ENCODE assay signal across 3 cellular contexts in the genomic region with DNA sequence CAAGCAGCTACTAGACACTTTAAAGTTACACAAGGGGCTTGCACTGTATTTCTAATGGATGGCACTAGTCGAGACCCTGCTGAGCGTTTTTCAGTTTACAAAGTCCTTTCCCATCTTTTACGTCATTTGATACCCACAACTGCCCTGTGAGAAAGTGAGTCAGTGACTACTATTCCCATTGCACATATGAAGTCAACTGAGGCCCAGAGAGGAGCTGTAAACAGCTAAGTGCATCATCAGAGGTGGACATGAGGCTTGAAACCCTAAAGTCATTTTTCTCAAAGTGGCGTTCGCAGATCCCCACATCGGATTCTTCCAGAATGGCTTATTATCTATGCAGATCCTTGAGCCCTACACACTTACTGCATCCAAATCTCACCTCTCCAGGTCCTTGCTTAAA.
TF ChIP-seq lines count a peak whose summit lies in the region.

No MANE protein-coding gene starts in this region.

TF ChIP-seq in HepG2, 621 proteins besides CTCF, POLR2A, EP300 and RAD21 (continues in another document):
- TF ChIP-seq, protein P1, sequence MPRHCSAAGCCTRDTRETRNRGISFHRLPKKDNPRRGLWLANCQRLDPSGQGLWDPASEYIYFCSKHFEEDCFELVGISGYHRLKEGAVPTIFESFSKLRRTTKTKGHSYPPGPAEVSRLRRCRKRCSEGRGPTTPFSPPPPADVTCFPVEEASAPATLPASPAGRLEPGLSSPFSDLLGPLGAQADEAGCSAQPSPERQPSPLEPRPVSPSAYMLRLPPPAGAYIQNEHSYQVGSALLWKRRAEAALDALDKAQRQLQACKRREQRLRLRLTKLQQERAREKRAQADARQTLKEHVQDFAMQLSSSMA (CRISPR knock-in tag; IDR thresholded peaks at IDR 0.05) = no peak
- TF ChIP-seq ZMYM3 (CRISPR knock-in tag; IDR thresholded peaks at IDR 0.05) = peak; percentile 80
- TF ChIP-seq PHB2 (IDR thresholded peaks at IDR 0.05; ENCODE audit: partially characterized antibody) = no peak
- TF ChIP-seq, protein P2, sequence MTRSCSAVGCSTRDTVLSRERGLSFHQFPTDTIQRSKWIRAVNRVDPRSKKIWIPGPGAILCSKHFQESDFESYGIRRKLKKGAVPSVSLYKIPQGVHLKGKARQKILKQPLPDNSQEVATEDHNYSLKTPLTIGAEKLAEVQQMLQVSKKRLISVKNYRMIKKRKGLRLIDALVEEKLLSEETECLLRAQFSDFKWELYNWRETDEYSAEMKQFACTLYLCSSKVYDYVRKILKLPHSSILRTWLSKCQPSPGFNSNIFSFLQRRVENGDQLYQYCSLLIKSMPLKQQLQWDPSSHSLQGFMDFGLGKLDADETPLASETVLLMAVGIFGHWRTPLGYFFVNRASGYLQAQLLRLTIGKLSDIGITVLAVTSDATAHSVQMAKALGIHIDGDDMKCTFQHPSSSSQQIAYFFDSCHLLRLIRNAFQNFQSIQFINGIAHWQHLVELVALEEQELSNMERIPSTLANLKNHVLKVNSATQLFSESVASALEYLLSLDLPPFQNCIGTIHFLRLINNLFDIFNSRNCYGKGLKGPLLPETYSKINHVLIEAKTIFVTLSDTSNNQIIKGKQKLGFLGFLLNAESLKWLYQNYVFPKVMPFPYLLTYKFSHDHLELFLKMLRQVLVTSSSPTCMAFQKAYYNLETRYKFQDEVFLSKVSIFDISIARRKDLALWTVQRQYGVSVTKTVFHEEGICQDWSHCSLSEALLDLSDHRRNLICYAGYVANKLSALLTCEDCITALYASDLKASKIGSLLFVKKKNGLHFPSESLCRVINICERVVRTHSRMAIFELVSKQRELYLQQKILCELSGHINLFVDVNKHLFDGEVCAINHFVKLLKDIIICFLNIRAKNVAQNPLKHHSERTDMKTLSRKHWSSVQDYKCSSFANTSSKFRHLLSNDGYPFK (CRISPR knock-in tag; IDR thresholded peaks at IDR 0.05; ENCODE audit: borderline replicate concordance) = 0 out of 2 replicates have a peak, but pooled peaks have one; percentile 3
- TF ChIP-seq SP140L (CRISPR knock-in tag; IDR thresholded peaks at IDR 0.05; ENCODE audit: borderline replicate concordance) = no peak
- no peak for TF ChIP-seq TOE1 (CRISPR knock-in tag; IDR thresholded peaks at IDR 0.05)
- no peak for TF ChIP-seq CHCHD3 (CRISPR knock-in tag; IDR thresholded peaks at IDR 0.05)
- TF ChIP-seq ZFP41 (CRISPR knock-in tag; IDR thresholded peaks at IDR 0.05; ENCODE audit: borderline replicate concordance) = no peak
- TF ChIP-seq, protein P3, sequence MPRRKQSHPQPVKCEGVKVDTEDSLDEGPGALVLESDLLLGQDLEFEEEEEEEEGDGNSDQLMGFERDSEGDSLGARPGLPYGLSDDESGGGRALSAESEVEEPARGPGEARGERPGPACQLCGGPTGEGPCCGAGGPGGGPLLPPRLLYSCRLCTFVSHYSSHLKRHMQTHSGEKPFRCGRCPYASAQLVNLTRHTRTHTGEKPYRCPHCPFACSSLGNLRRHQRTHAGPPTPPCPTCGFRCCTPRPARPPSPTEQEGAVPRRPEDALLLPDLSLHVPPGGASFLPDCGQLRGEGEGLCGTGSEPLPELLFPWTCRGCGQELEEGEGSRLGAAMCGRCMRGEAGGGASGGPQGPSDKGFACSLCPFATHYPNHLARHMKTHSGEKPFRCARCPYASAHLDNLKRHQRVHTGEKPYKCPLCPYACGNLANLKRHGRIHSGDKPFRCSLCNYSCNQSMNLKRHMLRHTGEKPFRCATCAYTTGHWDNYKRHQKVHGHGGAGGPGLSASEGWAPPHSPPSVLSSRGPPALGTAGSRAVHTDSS (CRISPR knock-in tag; conservative IDR thresholded peaks at IDR 0.05) = no peak
- TF ChIP-seq, protein P4, sequence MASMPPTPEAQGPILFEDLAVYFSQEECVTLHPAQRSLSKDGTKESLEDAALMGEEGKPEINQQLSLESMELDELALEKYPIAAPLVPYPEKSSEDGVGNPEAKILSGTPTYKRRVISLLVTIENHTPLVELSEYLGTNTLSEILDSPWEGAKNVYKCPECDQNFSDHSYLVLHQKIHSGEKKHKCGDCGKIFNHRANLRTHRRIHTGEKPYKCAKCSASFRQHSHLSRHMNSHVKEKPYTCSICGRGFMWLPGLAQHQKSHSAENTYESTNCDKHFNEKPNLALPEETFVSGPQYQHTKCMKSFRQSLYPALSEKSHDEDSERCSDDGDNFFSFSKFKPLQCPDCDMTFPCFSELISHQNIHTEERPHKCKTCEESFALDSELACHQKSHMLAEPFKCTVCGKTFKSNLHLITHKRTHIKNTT (CRISPR knock-in tag; IDR thresholded peaks at IDR 0.05) = no peak
- peak; percentile 91 for TF ChIP-seq ZNF629 (CRISPR knock-in tag; conservative IDR thresholded peaks at IDR 0.05)

TF ChIP-seq in GM23338, 12 proteins besides CTCF, POLR2A, EP300 and RAD21 (continues in another document):
- TF ChIP-seq POLR2AphosphoS5 (IDR thresholded peaks at IDR 0.05; ENCODE audit: low read depth) = no peak
- TF ChIP-seq ZNF331 (CRISPR knock-in tag; IDR thresholded peaks at IDR 0.05; ENCODE audit: low read depth) = no peak
- TF ChIP-seq JUNB (IDR thresholded peaks at IDR 0.05; ENCODE audit: unreplicated experiment) = no peak
- no peak for TF ChIP-seq EZH2phosphoT487 (IDR thresholded peaks at IDR 0.05; ENCODE audit: unreplicated experiment)
- no peak for TF ChIP-seq EZH2 (IDR thresholded peaks at IDR 0.05; ENCODE audit: low read depth, unreplicated experiment)
- TF ChIP-seq NANOG (IDR thresholded peaks at IDR 0.05; ENCODE audit: borderline replicate concordance) = no peak
- no peak for TF ChIP-seq CREB1 (CRISPR knock-in tag; IDR thresholded peaks at IDR 0.05; ENCODE audit: low read depth)
- TF ChIP-seq STAT1 (IDR thresholded peaks at IDR 0.05; ENCODE audit: unreplicated experiment) = no peak
- TF ChIP-seq, protein P5, sequence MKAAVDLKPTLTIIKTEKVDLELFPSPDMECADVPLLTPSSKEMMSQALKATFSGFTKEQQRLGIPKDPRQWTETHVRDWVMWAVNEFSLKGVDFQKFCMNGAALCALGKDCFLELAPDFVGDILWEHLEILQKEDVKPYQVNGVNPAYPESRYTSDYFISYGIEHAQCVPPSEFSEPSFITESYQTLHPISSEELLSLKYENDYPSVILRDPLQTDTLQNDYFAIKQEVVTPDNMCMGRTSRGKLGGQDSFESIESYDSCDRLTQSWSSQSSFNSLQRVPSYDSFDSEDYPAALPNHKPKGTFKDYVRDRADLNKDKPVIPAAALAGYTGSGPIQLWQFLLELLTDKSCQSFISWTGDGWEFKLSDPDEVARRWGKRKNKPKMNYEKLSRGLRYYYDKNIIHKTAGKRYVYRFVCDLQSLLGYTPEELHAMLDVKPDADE (IDR thresholded peaks at IDR 0.05) = no peak
- TF ChIP-seq, protein P6, sequence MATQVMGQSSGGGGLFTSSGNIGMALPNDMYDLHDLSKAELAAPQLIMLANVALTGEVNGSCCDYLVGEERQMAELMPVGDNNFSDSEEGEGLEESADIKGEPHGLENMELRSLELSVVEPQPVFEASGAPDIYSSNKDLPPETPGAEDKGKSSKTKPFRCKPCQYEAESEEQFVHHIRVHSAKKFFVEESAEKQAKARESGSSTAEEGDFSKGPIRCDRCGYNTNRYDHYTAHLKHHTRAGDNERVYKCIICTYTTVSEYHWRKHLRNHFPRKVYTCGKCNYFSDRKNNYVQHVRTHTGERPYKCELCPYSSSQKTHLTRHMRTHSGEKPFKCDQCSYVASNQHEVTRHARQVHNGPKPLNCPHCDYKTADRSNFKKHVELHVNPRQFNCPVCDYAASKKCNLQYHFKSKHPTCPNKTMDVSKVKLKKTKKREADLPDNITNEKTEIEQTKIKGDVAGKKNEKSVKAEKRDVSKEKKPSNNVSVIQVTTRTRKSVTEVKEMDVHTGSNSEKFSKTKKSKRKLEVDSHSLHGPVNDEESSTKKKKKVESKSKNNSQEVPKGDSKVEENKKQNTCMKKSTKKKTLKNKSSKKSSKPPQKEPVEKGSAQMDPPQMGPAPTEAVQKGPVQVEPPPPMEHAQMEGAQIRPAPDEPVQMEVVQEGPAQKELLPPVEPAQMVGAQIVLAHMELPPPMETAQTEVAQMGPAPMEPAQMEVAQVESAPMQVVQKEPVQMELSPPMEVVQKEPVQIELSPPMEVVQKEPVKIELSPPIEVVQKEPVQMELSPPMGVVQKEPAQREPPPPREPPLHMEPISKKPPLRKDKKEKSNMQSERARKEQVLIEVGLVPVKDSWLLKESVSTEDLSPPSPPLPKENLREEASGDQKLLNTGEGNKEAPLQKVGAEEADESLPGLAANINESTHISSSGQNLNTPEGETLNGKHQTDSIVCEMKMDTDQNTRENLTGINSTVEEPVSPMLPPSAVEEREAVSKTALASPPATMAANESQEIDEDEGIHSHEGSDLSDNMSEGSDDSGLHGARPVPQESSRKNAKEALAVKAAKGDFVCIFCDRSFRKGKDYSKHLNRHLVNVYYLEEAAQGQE (IDR thresholded peaks at IDR 0.05; ENCODE audit: unreplicated experiment) = no peak

TF ChIP-seq in H1, 55 proteins besides CTCF, POLR2A, EP300 and RAD21:
- TF ChIP-seq BACH1 (IDR thresholded peaks at IDR 0.05; ENCODE audit: low read length) (no peak), TEAD4 (IDR thresholded peaks at IDR 0.05; ENCODE audit: low read depth, low read length) (no peak), NRF1 (IDR thresholded peaks at IDR 0.05; ENCODE audit: low read depth, low read length) (no peak), PHF8 (conservative IDR thresholded peaks at IDR 0.05; ENCODE audit: low read depth, low read length) (no peak)
TF ChIP-seq in H1: peak in this region for 0.
